8 cellular contexts compared by ENCODE assay signal in genomic region chr12:20367731-20368652, GRCh38. TPM values are rescaled to one million over a fixed set of nuclear protein-coding genes. Genes with fewer than 3 reads are reported as not detected.
DNase-seq lines count a peak whose midpoint lies in the region; ATAC-seq, FAIRE-seq and TF ChIP-seq lines count a peak whose summit lies in the region.

Gene PDE3A, plus strand, starts transcription at chr12:20368537. Its CDS starts 748 bp downstream, at chr12:20369285.

- H3K4me3 Mint-ChIP-seq in activated CD8-positive, alpha-beta memory T cell treated with anti-CD3 and anti-CD28 coated beads, Interleukin-2, amount 10 ng/mL, durations not matched to agents 7 days and 5 days: peak within 1 kb of the TSS; percentile 6

- no peak for ATAC-seq in activated CD8-positive, alpha-beta memory T cell treated with anti-CD3 and anti-CD28 coated beads, Interleukin-2, amount 10 ng/mL, durations not matched to agents 7 days and 5 days
- ATAC-seq in lower lobe of right lung (peak; percentile 60 to 63), GM18909 (IDR thresholded peaks at IDR 0.05; ENCODE audit: poor library complexity, unreplicated experiment) (no peak)

- intact Hi-C loops in endothelial cell of umbilical vein (cut with micrococcal nuclease): loop anchor here (1.0 to 2.0 kb wide), 7 partner anchors 18 to 791 kb away; no protein-coding TSS in a partner anchor
- intact Hi-C loops in lower lobe of right lung (cut with DNase I): no loop called here

- peaks cover 54% of the 10 kb centered on the region for H3K27me3 Mint-ChIP-seq in activated CD8-positive, alpha-beta memory T cell treated with anti-CD3 and anti-CD28 coated beads, Interleukin-2, amount 10 ng/mL, durations not matched to agents 7 days and 5 days

- CTCF ChIA-PET in activated CD8-positive, alpha-beta memory T cell treated with anti-CD3 and anti-CD28 coated beads, Interleukin-2, amount 10 ng/mL, durations not matched to agents 7 days and 5 days (lab: Charles Lee): interaction anchor here (0.6 kb wide), 1 partner anchor 1892 kb away, joined by 3 read pairs; no protein-coding TSS in a partner anchor
- CTCF ChIA-PET in endothelial cell of umbilical vein (lab: Charles Lee): interaction anchor here (0.7 to 3.5 kb wide), 17 partner anchors 9 to 860 kb away, joined by 3 to 22 read pairs (median 3); no protein-coding TSS in a partner anchor

- H3K9ac ChIP-seq in endothelial cell of umbilical vein (replicated peaks; ENCODE audit: extremely low read depth, insufficient read depth, low read length): peak within 1 kb of the TSS; percentile 90

- no TSS peak for BruUV-seq in endothelial cell of umbilical vein (replicated peaks; lab: Mats Ljungman, UMichigan)

- no peak for DNase-seq in activated CD8-positive, alpha-beta memory T cell treated with anti-CD3 and anti-CD28 coated beads, Interleukin-2, amount 10 ng/mL, durations not matched to agents 7 days and 5 days
- DNase-seq in activated CD8-positive, alpha-beta memory T cell treated with anti-CD3 and anti-CD28 coated beads for 24 hours: no peak
- DNase-seq in SJSA1 (ENCODE audit: low read depth in 1 of 2, low spot score in 2 of 2): peak; percentile 63 to 69
- DNase-seq in endothelial cell of umbilical vein (ENCODE audit: low read depth, low spot score): peak; percentile 92
- peak; percentile 50 for DNase-seq in lower lobe of right lung
- DNase-seq in substantia nigra (lab: John Stamatoyannopoulos, UW): peak in 30 of 49 donors; percentile 1 to 53 (median 29)
- no peak for DNase-seq in activated gamma-delta T cell (lab: John Stamatoyannopoulos, UW)

- peak; percentile 29 for TF ChIP-seq POLR2A in endothelial cell of umbilical vein (IDR thresholded peaks at IDR 0.05; ENCODE audit: low read depth, low read length)

- no peaks in the 10 kb centered on the region for H3K9me3 ChIP-seq in SJSA1 (replicated peaks)
- H3K9me3 ChIP-seq in endothelial cell of umbilical vein (replicated peaks; ENCODE audit: control insufficient read depth, insufficient read depth, low read length): no peaks in the 10 kb centered on the region
- no peaks in the 10 kb centered on the region for H3K9me3 ChIP-seq in lower lobe of right lung

- H2AFZ ChIP-seq in endothelial cell of umbilical vein (ENCODE audit: low read depth, low read length): peak within 1 kb of the TSS; percentile 88

- H3K4me3 ChIP-seq in SJSA1 (peak within 1 kb of the TSS; percentile 39), endothelial cell of umbilical vein (replicated peaks in 1 of 3; ENCODE audit: insufficient read depth in 1 of 3, low read depth in 1 of 3, low read length in 3 of 3) (peak within 1 kb of the TSS; percentile 87 to 99 (median 97)), lower lobe of right lung (peak within 1 kb of the TSS; percentile 62)

- TF ChIP-seq CTCF in endothelial cell of umbilical vein (IDR thresholded peaks at IDR 0.05; ENCODE audit: extremely low read depth in 1 of 2, insufficient read depth in 1 of 2, low read depth in 1 of 2, low read length in 2 of 2) (peak in 1 of 2 donors; percentile 48), lower lobe of right lung (IDR thresholded peaks at IDR 0.05) (no peak)

- peak; percentile 87 for FAIRE-seq in endothelial cell of umbilical vein (lab: Jason Lieb, UNC)

- H3K36me3 ChIP-seq in SJSA1 (no peaks in the 10 kb centered on the region), endothelial cell of umbilical vein (ENCODE audit: control insufficient read depth in 2 of 2, extremely low read depth in 1 of 2, insufficient read depth in 2 of 2, low read length in 2 of 2) (no peaks in the 10 kb centered on the region), lower lobe of right lung (no peaks in the 10 kb centered on the region)

- H3K9me1 ChIP-seq in endothelial cell of umbilical vein (replicated peaks; ENCODE audit: control insufficient read depth, extremely low read depth, insufficient read depth, low read length): no peaks in the 10 kb centered on the region

- peaks cover 35% of the 10 kb centered on the region for H3K79me2 ChIP-seq in endothelial cell of umbilical vein (ENCODE audit: control insufficient read depth, insufficient read depth, low read length)

- no peaks in the 10 kb centered on the region for H4K20me1 ChIP-seq in endothelial cell of umbilical vein (replicated peaks; ENCODE audit: control insufficient read depth, extremely low read depth, insufficient read depth, low read length)

- H3K9me3 Mint-ChIP-seq in activated CD8-positive, alpha-beta memory T cell treated with anti-CD3 and anti-CD28 coated beads, Interleukin-2, amount 10 ng/mL, durations not matched to agents 7 days and 5 days (ENCODE audit: low read depth): no peaks in the 10 kb centered on the region

- H3K4me2 ChIP-seq in endothelial cell of umbilical vein (ENCODE audit: insufficient read depth, low read length): peak within 1 kb of the TSS; percentile 99

- H3K27ac Mint-ChIP-seq in activated CD8-positive, alpha-beta memory T cell treated with anti-CD3 and anti-CD28 coated beads, Interleukin-2, amount 10 ng/mL, durations not matched to agents 7 days and 5 days: no peak within 1 kb of the TSS

- H3K4me1 Mint-ChIP-seq in activated CD8-positive, alpha-beta memory T cell treated with anti-CD3 and anti-CD28 coated beads, Interleukin-2, amount 10 ng/mL, durations not matched to agents 7 days and 5 days: peaks cover 11% of the 10 kb centered on the region

- POLR2A ChIA-PET in endothelial cell of umbilical vein (lab: Charles Lee): interaction anchor here (0.7 kb wide), 1 partner anchor 589 kb away, joined by 5 read pairs; no protein-coding TSS in a partner anchor

- H3K27ac ChIP-seq in SJSA1 (no peak within 1 kb of the TSS), endothelial cell of umbilical vein (ENCODE audit: insufficient read depth, low read depth, low read length) (peak within 1 kb of the TSS; percentile 75), lower lobe of right lung (peak within 1 kb of the TSS; percentile 74), substantia nigra (ENCODE audit: low read depth, low read length, poor library complexity, severe bottlenecking) (peak within 1 kb of the TSS; percentile 33)

- dilution Hi-C loops in endothelial cell of umbilical vein (cut with MboI; ENCODE audit: extremely low pct_ligation_motif_present, low sequenced_read_pairs): no loop called here

- peaks cover 1% of the 10 kb centered on the region for H3K36me3 Mint-ChIP-seq in activated CD8-positive, alpha-beta memory T cell treated with anti-CD3 and anti-CD28 coated beads, Interleukin-2, amount 10 ng/mL, durations not matched to agents 7 days and 5 days

- H3K4me1 ChIP-seq in SJSA1 (replicated peaks) (peaks cover 13% of the 10 kb centered on the region), endothelial cell of umbilical vein (ENCODE audit: control insufficient read depth, extremely low read depth, insufficient read depth, low read length) (peaks cover 14% of the 10 kb centered on the region), lower lobe of right lung (peaks cover 10% of the 10 kb centered on the region)

- H3K27me3 ChIP-seq in SJSA1 (replicated peaks) (peaks cover 30% of the 10 kb centered on the region), endothelial cell of umbilical vein (ENCODE audit: control insufficient read depth in 2 of 2, insufficient read depth in 2 of 2, low read length in 2 of 2) (no peaks in the 10 kb centered on the region), lower lobe of right lung (ENCODE audit: low read depth) (peaks cover 24% of the 10 kb centered on the region)

TF ChIP-seq in endothelial cell of umbilical vein, 7 proteins besides CTCF, POLR2A, EP300 and RAD21:
- no peak for TF ChIP-seq JUN (IDR thresholded peaks at IDR 0.05; ENCODE audit: borderline replicate concordance, insufficient read depth, insufficient read length, low read depth)
- no peak for TF ChIP-seq GATA2 (IDR thresholded peaks at IDR 0.05; ENCODE audit: insufficient read depth, insufficient read length, low read depth, low read length)
- TF ChIP-seq MAX (IDR thresholded peaks at IDR 0.05; ENCODE audit: insufficient read depth, insufficient read length): no peak
- no peak for TF ChIP-seq MYC (IDR thresholded peaks at IDR 0.05; ENCODE audit: low read depth, low read length)
- TF ChIP-seq EZH2 (IDR thresholded peaks at IDR 0.05; ENCODE audit: borderline replicate concordance, low read depth, low read length, severe bottlenecking): no peak
- no peak for TF ChIP-seq FOS (IDR thresholded peaks at IDR 0.05; ENCODE audit: borderline replicate concordance, insufficient read depth, low read length)
- no peak for TF ChIP-seq POLR2AphosphoS5 (IDR thresholded peaks at IDR 0.05; ENCODE audit: insufficient read depth, low read depth, low read length)
TF ChIP-seq in endothelial cell of umbilical vein: peak in this region for 0.

RNA-seq across cellular contexts. Expression of gene PDE3A, which starts in this region (rescaled TPM):
- not detected for total RNA-seq in activated CD8-positive, alpha-beta memory T cell treated with anti-CD3 and anti-CD28 coated beads, Interleukin-2, amount 10 ng/mL, durations not matched to agents 7 days and 5 days
- 0.13 TPM in 1 of 2 replicates, not detected in the other for total RNA-seq in SJSA1 (2014; rRNA removed; shearing (Covaris generic))
- total RNA-seq in endothelial cell of umbilical vein (25.7 and 27.4 TPM in 2 replicates), lower lobe of right lung (5.5 TPM)
- 12.9 and 14.0 TPM in 2 replicates for polyA plus RNA-seq in endothelial cell of umbilical vein
- 8.5 and 9.2 TPM in 2 replicates for polyA plus RNA-seq in endothelial cell of umbilical vein (2011; cell fraction: cytosol; rRNA removed)
- polyA plus RNA-seq in endothelial cell of umbilical vein (2011; cell fraction: nucleus; rRNA removed): 29.2 and 33.7 TPM in 2 replicates
- polyA plus RNA-seq in endothelial cell of umbilical vein (2012): 9.4 and 10.2 TPM in 2 replicates
- 75.7 and 87.0 TPM in 2 replicates for polyA minus RNA-seq in endothelial cell of umbilical vein
- polyA minus RNA-seq in endothelial cell of umbilical vein (2011; cell fraction: cytosol; rRNA and poly(A)+ RNA removed): 151 TPM
- 146 and 150 TPM in 2 replicates for polyA minus RNA-seq in endothelial cell of umbilical vein (2011; cell fraction: nucleus; rRNA and poly(A)+ RNA removed)

Comparison
In these comparisons a context has a peak if more than half of its experiments do, and no peak if none do; other contexts are left out.
1. Peak in DNase-seq and H3K4me3 ChIP-seq in SJSA1; RNA of the gene not detected or under 1 TPM.
2. ATAC-seq: peak in lower lobe of right lung (2 of 2); none in activated CD8-positive, alpha-beta memory T cell treated with anti-CD3 and anti-CD28 coated beads, Interleukin-2, amount 10 ng/mL, durations not matched to agents 7 days and 5 days (single experiment) and GM18909 (single experiment).
3. DNase-seq: peak in endothelial cell of umbilical vein (single experiment), lower lobe of right lung (single experiment) and substantia nigra (30 of 49); none in activated CD8-positive, alpha-beta memory T cell treated with anti-CD3 and anti-CD28 coated beads, Interleukin-2, amount 10 ng/mL, durations not matched to agents 7 days and 5 days (single experiment), activated CD8-positive, alpha-beta memory T cell treated with anti-CD3 and anti-CD28 coated beads for 24 hours (single experiment) and activated gamma-delta T cell (single experiment).
4. H3K4me3 ChIP-seq: peak in every context shown above with its lines; median percentile 97 in endothelial cell of umbilical vein; 62 in lower lobe of right lung; 39 in SJSA1.